11 cellular contexts compared by ENCODE assay signal in the genomic region with DNA sequence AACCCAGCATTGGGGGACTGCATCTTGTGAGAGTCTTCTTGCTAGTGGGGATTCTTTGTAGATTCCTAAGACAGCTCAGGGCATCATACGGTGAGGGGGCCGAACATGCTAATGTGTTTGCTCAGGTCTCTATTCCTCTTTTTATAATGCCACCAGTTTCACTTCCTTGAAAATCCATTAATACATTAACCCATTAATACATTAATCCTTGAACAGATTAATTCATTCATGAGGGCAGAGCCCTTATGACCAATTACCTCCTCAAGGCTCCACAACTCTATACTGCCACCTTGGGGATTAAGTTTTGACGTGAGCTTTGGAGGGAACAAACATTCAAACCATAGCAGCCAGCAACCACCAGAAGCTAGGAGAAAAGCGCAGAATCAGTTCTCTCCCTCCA.
DNase-seq lines count a peak whose midpoint lies in the region; ATAC-seq, FAIRE-seq and TF ChIP-seq lines count a peak whose summit lies in the region.
"Had no signal": no experiment of that assay in that cellular context is flagged by ENCODE, and none has a peak within 500 bp of the region (broad histone marks: within the 10 kb centered on the region; RNA-seq: fewer than 3 reads in every experiment).

No MANE protein-coding gene starts in this region.

- peaks cover 2% of the 10 kb centered on the region for H3K36me3 Mint-ChIP-seq in endodermal cell (ENCODE audit: low read depth)
- no peaks in the 10 kb centered on the region for H3K36me3 Mint-ChIP-seq in activated CD4-positive, alpha-beta T cell treated with anti-CD3 and anti-CD28 coated beads, Interleukin-2, amount 10 ng/mL, durations not matched to agents 24 days and 14 days (ENCODE audit: low read depth)

- H3K27ac ChIP-seq in DOHH2 (ENCODE audit: low read depth, low read length) (no peak overlapping the region), endodermal cell (ENCODE audit: low read depth, low read length) (no peak overlapping the region), sigmoid colon (no peak overlapping the region)

- no peak for TF ChIP-seq EP300 in sigmoid colon (IDR thresholded peaks at IDR 0.05)

- no peak overlapping the region for H3K9ac ChIP-seq in endodermal cell (ENCODE audit: extremely low read depth, low read length, poor library complexity, severe bottlenecking)

- no peaks in the 10 kb centered on the region for H3K9me3 ChIP-seq in DOHH2 (ENCODE audit: control insufficient read depth, insufficient read depth, low read length)
- H3K9me3 ChIP-seq in endodermal cell (ENCODE audit: control insufficient read depth, low read length) = peaks cover 29% of the 10 kb centered on the region
- H3K9me3 ChIP-seq in sigmoid colon = no peaks in the 10 kb centered on the region

- no peaks in the 10 kb centered on the region for H3K27me3 Mint-ChIP-seq in endodermal cell (ENCODE audit: insufficient read depth)
- H3K27me3 Mint-ChIP-seq in activated CD4-positive, alpha-beta T cell treated with anti-CD3 and anti-CD28 coated beads, Interleukin-2, amount 10 ng/mL, durations not matched to agents 24 days and 14 days = no peaks in the 10 kb centered on the region

- FAIRE-seq in RCC 7860 (lab: Jason Lieb, UNC) = no peak
- FAIRE-seq: G401.6 had no signal

- TF ChIP-seq CTCF in DOHH2 (IDR thresholded peaks at IDR 0.05; ENCODE audit: low read depth, low read length, poor library complexity, severe bottlenecking) (peak; percentile 44), LNCaP clone FGC (IDR thresholded peaks at IDR 0.05; ENCODE audit: control insufficient read depth, extremely low read depth, insufficient read depth) (peak; percentile 62), endodermal cell (conservative IDR thresholded peaks at IDR 0.05) (peak; percentile 60), sigmoid colon (IDR thresholded peaks at IDR 0.05) (no peak)

- no peak overlapping the region for H3K4me3 ChIP-seq in DOHH2 (ENCODE audit: low read length)
- H3K4me3 ChIP-seq in LNCaP clone FGC (ENCODE audit: low read depth, low read length) = no peak overlapping the region
- H3K4me3 ChIP-seq in endodermal cell (ENCODE audit: low read length) = no peak overlapping the region
- no peak overlapping the region for H3K4me3 ChIP-seq in sigmoid colon

- H3K4me2 ChIP-seq in DOHH2 (ENCODE audit: low read length) = no peak overlapping the region

- H3K79me2 ChIP-seq in DOHH2 (ENCODE audit: control insufficient read depth, low read length) = no peaks in the 10 kb centered on the region

- no peak overlapping the region for H3K4me3 Mint-ChIP-seq in endodermal cell
- no peak overlapping the region for H3K4me3 Mint-ChIP-seq in activated CD4-positive, alpha-beta T cell treated with anti-CD3 and anti-CD28 coated beads, Interleukin-2, amount 10 ng/mL, durations not matched to agents 24 days and 14 days

- H3K36me3 ChIP-seq in DOHH2 (ENCODE audit: control insufficient read depth, low read length) (no peaks in the 10 kb centered on the region), endodermal cell (ENCODE audit: control insufficient read depth, insufficient read depth, low read length) (no peaks in the 10 kb centered on the region), sigmoid colon (no peaks in the 10 kb centered on the region)

- peak; percentile 74 for ATAC-seq in GM19438 (IDR thresholded peaks at IDR 0.05; ENCODE audit: low read depth, unreplicated experiment)

- TF ChIP-seq POLR2A in sigmoid colon (IDR thresholded peaks at IDR 0.05) = no peak

- H3K27me3 ChIP-seq in DOHH2 (ENCODE audit: control insufficient read depth, low read length) (no peaks in the 10 kb centered on the region), endodermal cell (ENCODE audit: control insufficient read depth, insufficient read depth, low read length, poor library complexity, severe bottlenecking) (no peaks in the 10 kb centered on the region), sigmoid colon (no peaks in the 10 kb centered on the region)

- peaks cover 29% of the 10 kb centered on the region for H3K9me3 Mint-ChIP-seq in endodermal cell
- H3K9me3 Mint-ChIP-seq in activated CD4-positive, alpha-beta T cell treated with anti-CD3 and anti-CD28 coated beads, Interleukin-2, amount 10 ng/mL, durations not matched to agents 24 days and 14 days = no peaks in the 10 kb centered on the region

- no peaks in the 10 kb centered on the region for H3K9me2 ChIP-seq in DOHH2 (replicated peaks; ENCODE audit: control insufficient read depth, low read length)

- H4K20me1 ChIP-seq in DOHH2 (ENCODE audit: control insufficient read depth, insufficient read depth, low read depth, low read length) = no peaks in the 10 kb centered on the region

- intact Hi-C loops in activated CD4-positive, alpha-beta T cell treated with anti-CD3 and anti-CD28 coated beads, Interleukin-2, amount 10 ng/mL, durations not matched to agents 24 days and 14 days (cut with micrococcal nuclease) = no loop called here
- intact Hi-C loops in sigmoid colon (cut with DNase I) = no loop called here

- H3K4me1 Mint-ChIP-seq in endodermal cell = peaks cover 9% of the 10 kb centered on the region
- H3K4me1 Mint-ChIP-seq in activated CD4-positive, alpha-beta T cell treated with anti-CD3 and anti-CD28 coated beads, Interleukin-2, amount 10 ng/mL, durations not matched to agents 24 days and 14 days = no peaks in the 10 kb centered on the region

- no peak for DNase-seq in LNCaP clone FGC (ENCODE audit: low read depth)
- DNase-seq in endodermal cell = peak; percentile 55
- DNase-seq in activated CD4-positive, alpha-beta T cell treated with anti-CD3 and anti-CD28 coated beads, Interleukin-2, amount 10 ng/mL, durations not matched to agents 24 days and 14 days = no peak
- no peak for DNase-seq in NCI-H345 treated with DMSO at 0.1 percent for 48 hours (lab: John Stamatoyannopoulos, UW; ENCODE audit: unreplicated experiment)
- DNase-seq in sigmoid colon = no peak
- DNase-seq in RCC 7860 (ENCODE audit: low spot score) = no peak
- DNase-seq: activated CD4-positive, alpha-beta T cell treated with anti-CD3 and anti-CD28 coated beads for 1 hour; HCEC 1CT had no signal

- 81% methylated on average over 4 of the region's 4 CpGs; no CpG with 5 or more reads in 1 of the 2 experiments for WGBS in endodermal cell (ENCODE audit: insufficient coverage in 1 of 2, insufficient read length in 1 of 2), 2 experiments
- 80 to 84% methylated on average over 4 of the region's 4 CpGs for WGBS in sigmoid colon, 2 donors

- H3K27ac Mint-ChIP-seq in endodermal cell = no peak overlapping the region
- no peak overlapping the region for H3K27ac Mint-ChIP-seq in activated CD4-positive, alpha-beta T cell treated with anti-CD3 and anti-CD28 coated beads, Interleukin-2, amount 10 ng/mL, durations not matched to agents 24 days and 14 days

- H3K4me1 ChIP-seq in DOHH2 (ENCODE audit: control insufficient read depth, low read length) = no peaks in the 10 kb centered on the region
- no peaks in the 10 kb centered on the region for H3K4me1 ChIP-seq in endodermal cell (ENCODE audit: control insufficient read depth, insufficient read depth, low read length)
- H3K4me1 ChIP-seq in sigmoid colon = no peaks in the 10 kb centered on the region

- no peaks in the 10 kb centered on the region for H3F3A ChIP-seq in DOHH2 (ENCODE audit: control insufficient read depth, insufficient read depth)

Comparison
In these comparisons a context has a peak if more than half of its experiments do, and no peak if none do; other contexts are left out.
1. CTCF ChIP-seq: peak in DOHH2 (single experiment), LNCaP clone FGC (single experiment) and endodermal cell (single experiment); none in sigmoid colon (0 of 4).